Comparison of ENCODE assay signal across 22 cellular contexts in genomic region chr3:50581459-50581842, GRCh38. TPM values are rescaled to one million over a fixed set of nuclear protein-coding genes. Genes with fewer than 3 reads are reported as not detected.
DNase-seq lines count a peak whose midpoint lies in the region; ATAC-seq and TF ChIP-seq lines count a peak whose summit lies in the region.
"Had no signal": no experiment of that assay in that cellular context is flagged by ENCODE, and none has a peak within 500 bp of the region (broad histone marks: within the 10 kb centered on the region; RNA-seq: fewer than 3 reads in every experiment).

No MANE protein-coding gene starts in this region.

- no peak overlapping the region for H3K4me3 Mint-ChIP-seq in activated CD4-positive, alpha-beta T cell treated with anti-CD3 and anti-CD28 coated beads, Interleukin-2, amount 10 ng/mL, durations not matched to agents 7 days and 5 days
- H3K4me3 Mint-ChIP-seq in activated CD4-positive, alpha-beta memory T cell treated with anti-CD3 and anti-CD28 coated beads, Interleukin-2, amount 10 ng/mL, durations not matched to agents 7 days and 5 days: no peak overlapping the region
- H3K4me3 Mint-ChIP-seq in stimulated activated memory B cell treated with anti-CD40 and anti-IgM and Interleukin-4, amounts not matched to agents 10 μg/mL and 1 μg/mL and 100 μg/mL, for 72 hours: no peak overlapping the region
- H3K4me3 Mint-ChIP-seq: memory B cell had no signal

- no peak for DNase-seq in activated CD4-positive, alpha-beta T cell treated with anti-CD3 and anti-CD28 coated beads, Interleukin-2, amount 10 ng/mL, durations not matched to agents 7 days and 5 days
- DNase-seq in activated CD4-positive, alpha-beta T cell treated with anti-CD3 and anti-CD28 coated beads for 4 hours: no peak
- no peak for DNase-seq in activated CD4-positive, alpha-beta memory T cell treated with anti-CD3 and anti-CD28 coated beads, Interleukin-2, amount 10 ng/mL, durations not matched to agents 7 days and 5 days
- no peak for DNase-seq in right atrium auricular region (ENCODE audit: low spot score)
- no peak for DNase-seq in LoVo (ENCODE audit: low spot score)
- no peak for DNase-seq in KG1 (lab: John Stamatoyannopoulos, UW)
- no peak for DNase-seq in NCI-H69 (lab: John Stamatoyannopoulos, UW)
- DNase-seq: activated CD4-positive, CD25-positive, alpha-beta regulatory T cell; activated gamma-delta T cell; cerebellar nuclear complex; DMS 273 treated with DMSO at 0.1 percent for 48 hours; NCI-H82; PC-3; SJCRH30; stimulated activated CD4-positive, alpha-beta T cell treated with anti-CD3 and anti-CD28 coated beads, Interleukin-2, amount 100 ng/mL, for 48 hours had no signal

- TF ChIP-seq CTCF in right atrium auricular region (IDR thresholded peaks at IDR 0.05): no peak

- H3K27ac ChIP-seq in right atrium auricular region: peak overlapping the region; percentile 82 to 96
- H3K27ac ChIP-seq: A549, pancreas, SJCRH30, vagina had no signal

- POLR2A ChIA-PET in activated CD4-positive, alpha-beta T cell treated with anti-CD3 and anti-CD28 coated beads, Interleukin-2, amount 10 ng/mL, durations not matched to agents 7 days and 5 days (lab: Charles Lee): no interaction called here
- POLR2A ChIA-PET in activated CD4-positive, alpha-beta memory T cell treated with anti-CD3 and anti-CD28 coated beads, Interleukin-2, amount 10 ng/mL, durations not matched to agents 7 days and 5 days (lab: Charles Lee): interaction anchor here (1.3 to 37.3 kb wide), 4 partner anchors 9 to 245 kb away, joined by 4 to 4963 read pairs (median 450); partner anchors contain the start of genes CISH, HEMK1 and MAPKAPK3

- no peak for ATAC-seq in stimulated activated memory B cell treated with anti-CD40 and anti-IgM and Interleukin-4, amounts not matched to agents 10 μg/mL and 1 μg/mL and 100 μg/mL, for 72 hours
- ATAC-seq: GM12878, PC-3 had no signal

- peaks cover 0 to 37% of the 10 kb centered on the region in 2 donors for H3K4me1 ChIP-seq in right atrium auricular region
- H3K4me1 ChIP-seq: A549, SJCRH30, vagina had no signal

- no peaks in the 10 kb centered on the region for H3K27me3 Mint-ChIP-seq in activated CD4-positive, alpha-beta T cell treated with anti-CD3 and anti-CD28 coated beads, Interleukin-2, amount 10 ng/mL, durations not matched to agents 7 days and 5 days
- H3K27me3 Mint-ChIP-seq in activated CD4-positive, alpha-beta memory T cell treated with anti-CD3 and anti-CD28 coated beads, Interleukin-2, amount 10 ng/mL, durations not matched to agents 7 days and 5 days: no peaks in the 10 kb centered on the region
- H3K27me3 Mint-ChIP-seq in stimulated activated memory B cell treated with anti-CD40 and anti-IgM and Interleukin-4, amounts not matched to agents 10 μg/mL and 1 μg/mL and 100 μg/mL, for 72 hours: no peaks in the 10 kb centered on the region
- H3K27me3 Mint-ChIP-seq: memory B cell had no signal

- H3K9me3 Mint-ChIP-seq in activated CD4-positive, alpha-beta T cell treated with anti-CD3 and anti-CD28 coated beads, Interleukin-2, amount 10 ng/mL, durations not matched to agents 7 days and 5 days: no peaks in the 10 kb centered on the region
- H3K9me3 Mint-ChIP-seq in activated CD4-positive, alpha-beta memory T cell treated with anti-CD3 and anti-CD28 coated beads, Interleukin-2, amount 10 ng/mL, durations not matched to agents 7 days and 5 days: no peaks in the 10 kb centered on the region
- no peaks in the 10 kb centered on the region for H3K9me3 Mint-ChIP-seq in stimulated activated memory B cell treated with anti-CD40 and anti-IgM and Interleukin-4, amounts not matched to agents 10 μg/mL and 1 μg/mL and 100 μg/mL, for 72 hours
- H3K9me3 Mint-ChIP-seq: memory B cell had no signal

- H3K27me3 ChIP-seq in right atrium auricular region: no peaks in the 10 kb centered on the region
- H3K27me3 ChIP-seq: BLaER1 treated with 17β-estradiol and CSF1 and Interleukin-3, amounts not matched to agents 10 nM and 100 nM; pancreas; SJCRH30; vagina had no signal

- peaks cover 82% of the 10 kb centered on the region for H3K4me1 Mint-ChIP-seq in activated CD4-positive, alpha-beta T cell treated with anti-CD3 and anti-CD28 coated beads, Interleukin-2, amount 10 ng/mL, durations not matched to agents 7 days and 5 days
- peaks cover 38% of the 10 kb centered on the region for H3K4me1 Mint-ChIP-seq in activated CD4-positive, alpha-beta memory T cell treated with anti-CD3 and anti-CD28 coated beads, Interleukin-2, amount 10 ng/mL, durations not matched to agents 7 days and 5 days
- H3K4me1 Mint-ChIP-seq in stimulated activated memory B cell treated with anti-CD40 and anti-IgM and Interleukin-4, amounts not matched to agents 10 μg/mL and 1 μg/mL and 100 μg/mL, for 72 hours: peaks cover 10% of the 10 kb centered on the region
- H3K4me1 Mint-ChIP-seq: memory B cell had no signal

- CTCF ChIA-PET in activated CD4-positive, alpha-beta T cell treated with anti-CD3 and anti-CD28 coated beads, Interleukin-2, amount 10 ng/mL, durations not matched to agents 7 days and 5 days (lab: Charles Lee): interaction anchor here (0.9 to 17.2 kb wide), 8 partner anchors 8 to 919 kb away, joined by 3 to 284 read pairs (median 4); no protein-coding TSS in a partner anchor
- CTCF ChIA-PET in activated CD4-positive, alpha-beta memory T cell treated with anti-CD3 and anti-CD28 coated beads, Interleukin-2, amount 10 ng/mL, durations not matched to agents 7 days and 5 days (lab: Charles Lee): interaction anchor here (1.1 to 18.5 kb wide), 4 partner anchors 9 to 29 kb away, joined by 3 to 854 read pairs (median 4); partner anchors contain the start of genes CISH and MAPKAPK3

- H3K36me3 ChIP-seq in right atrium auricular region: no peaks in the 10 kb centered on the region
- H3K36me3 ChIP-seq: SJCRH30 had no signal

- no peak overlapping the region for H3K4me3 ChIP-seq in right atrium auricular region
- H3K4me3 ChIP-seq: A549; BLaER1 treated with 17β-estradiol and CSF1 and Interleukin-3, amounts not matched to agents 10 nM and 100 nM; GM12878; pancreas; SJCRH30; vagina had no signal

- H3K9me3 ChIP-seq in right atrium auricular region: no peaks in the 10 kb centered on the region
- H3K9me3 ChIP-seq: A549; BLaER1 treated with 17β-estradiol and CSF1 and Interleukin-3, amounts not matched to agents 10 nM and 100 nM; pancreas; SJCRH30; vagina had no signal

- peaks cover 87% of the 10 kb centered on the region for H3K36me3 Mint-ChIP-seq in activated CD4-positive, alpha-beta T cell treated with anti-CD3 and anti-CD28 coated beads, Interleukin-2, amount 10 ng/mL, durations not matched to agents 7 days and 5 days (ENCODE audit: low read depth)
- H3K36me3 Mint-ChIP-seq in activated CD4-positive, alpha-beta memory T cell treated with anti-CD3 and anti-CD28 coated beads, Interleukin-2, amount 10 ng/mL, durations not matched to agents 7 days and 5 days (ENCODE audit: low read depth): peaks cover 70% of the 10 kb centered on the region
- peaks cover 32% of the 10 kb centered on the region for H3K36me3 Mint-ChIP-seq in stimulated activated memory B cell treated with anti-CD40 and anti-IgM and Interleukin-4, amounts not matched to agents 10 μg/mL and 1 μg/mL and 100 μg/mL, for 72 hours

- peak overlapping the region; percentile 88 for H3K27ac Mint-ChIP-seq in activated CD4-positive, alpha-beta T cell treated with anti-CD3 and anti-CD28 coated beads, Interleukin-2, amount 10 ng/mL, durations not matched to agents 7 days and 5 days
- H3K27ac Mint-ChIP-seq in activated CD4-positive, alpha-beta memory T cell treated with anti-CD3 and anti-CD28 coated beads, Interleukin-2, amount 10 ng/mL, durations not matched to agents 7 days and 5 days: peak overlapping the region; percentile 65
- H3K27ac Mint-ChIP-seq in stimulated activated memory B cell treated with anti-CD40 and anti-IgM and Interleukin-4, amounts not matched to agents 10 μg/mL and 1 μg/mL and 100 μg/mL, for 72 hours: peak overlapping the region; percentile 98
- H3K27ac Mint-ChIP-seq: memory B cell had no signal

RNA-seq across cellular contexts. Expression of gene HEMK1, which starts 12.1 kb away (rescaled TPM):
- 10 to 100 TPM; 42.3 to 49.0 TPM for total RNA-seq in activated CD4-positive, alpha-beta T cell treated with anti-CD3 and anti-CD28 coated beads, Interleukin-2, amount 10 ng/mL, durations not matched to agents 7 days and 5 days
- total RNA-seq in activated CD4-positive, alpha-beta memory T cell treated with anti-CD3 and anti-CD28 coated beads, Interleukin-2, amount 10 ng/mL, durations not matched to agents 7 days and 5 days: 10 to 100 TPM; 49.6 to 50.1 TPM
- total RNA-seq in right atrium auricular region: 1 to 10 TPM; 7.2 to 9.6 TPM

RNA-seq across cellular contexts. Expression of gene C3orf18, which starts 13.9 kb away (rescaled TPM):
- total RNA-seq in activated CD4-positive, alpha-beta T cell treated with anti-CD3 and anti-CD28 coated beads, Interleukin-2, amount 10 ng/mL, durations not matched to agents 7 days and 5 days: 10 to 100 TPM; 29.0 to 33.9 TPM
- 10 to 100 TPM; 14.6 to 17.5 TPM for total RNA-seq in activated CD4-positive, alpha-beta memory T cell treated with anti-CD3 and anti-CD28 coated beads, Interleukin-2, amount 10 ng/mL, durations not matched to agents 7 days and 5 days
- 10 to 100 TPM; 25.6 to 34.8 TPM for total RNA-seq in right atrium auricular region

RNA-seq across cellular contexts. Expression of gene CISH, which starts 30.1 kb away (rescaled TPM):
- 100 to 1,000 TPM; 300 to 308 TPM for total RNA-seq in activated CD4-positive, alpha-beta T cell treated with anti-CD3 and anti-CD28 coated beads, Interleukin-2, amount 10 ng/mL, durations not matched to agents 7 days and 5 days
- 100 to 1,000 TPM; 328 to 335 TPM for total RNA-seq in activated CD4-positive, alpha-beta memory T cell treated with anti-CD3 and anti-CD28 coated beads, Interleukin-2, amount 10 ng/mL, durations not matched to agents 7 days and 5 days
- total RNA-seq in right atrium auricular region: 1 to 10 TPM; 4.7 to 9.9 TPM

RNA-seq across cellular contexts. Expression of gene MAPKAPK3, which starts 35.5 kb away (rescaled TPM):
- 100 to 1,000 TPM; 135 to 140 TPM for total RNA-seq in activated CD4-positive, alpha-beta T cell treated with anti-CD3 and anti-CD28 coated beads, Interleukin-2, amount 10 ng/mL, durations not matched to agents 7 days and 5 days
- total RNA-seq in activated CD4-positive, alpha-beta memory T cell treated with anti-CD3 and anti-CD28 coated beads, Interleukin-2, amount 10 ng/mL, durations not matched to agents 7 days and 5 days: 100 to 1,000 TPM; 146 to 157 TPM
- 100 to 1,000 TPM; 148 to 187 TPM for total RNA-seq in right atrium auricular region

Comparison
In these comparisons a context has a peak if more than half of its experiments do, and no peak if none do; other contexts are left out.
1. RNA of gene HEMK1, which starts 12.1 kb away (total RNA-seq): 49.6 to 50.1 TPM in activated CD4-positive, alpha-beta memory T cell treated with anti-CD3 and anti-CD28 coated beads, Interleukin-2, amount 10 ng/mL, durations not matched to agents 7 days and 5 days and 42.3 to 49.0 TPM in activated CD4-positive, alpha-beta T cell treated with anti-CD3 and anti-CD28 coated beads, Interleukin-2, amount 10 ng/mL, durations not matched to agents 7 days and 5 days; 7.2 to 9.6 TPM in right atrium auricular region; every median in the first group is over 4 times any median in the second.
2. RNA of gene CISH, which starts 30.1 kb away (total RNA-seq): 328 to 335 TPM in activated CD4-positive, alpha-beta memory T cell treated with anti-CD3 and anti-CD28 coated beads, Interleukin-2, amount 10 ng/mL, durations not matched to agents 7 days and 5 days and 300 to 308 TPM in activated CD4-positive, alpha-beta T cell treated with anti-CD3 and anti-CD28 coated beads, Interleukin-2, amount 10 ng/mL, durations not matched to agents 7 days and 5 days; 4.7 to 9.9 TPM in right atrium auricular region; every median in the first group is over 10 times any median in the second.
3. Peak in every context shown above with its lines, with median percentiles within 50 percentile points of each other: H3K27ac Mint-ChIP-seq.